In the genomic region with DNA sequence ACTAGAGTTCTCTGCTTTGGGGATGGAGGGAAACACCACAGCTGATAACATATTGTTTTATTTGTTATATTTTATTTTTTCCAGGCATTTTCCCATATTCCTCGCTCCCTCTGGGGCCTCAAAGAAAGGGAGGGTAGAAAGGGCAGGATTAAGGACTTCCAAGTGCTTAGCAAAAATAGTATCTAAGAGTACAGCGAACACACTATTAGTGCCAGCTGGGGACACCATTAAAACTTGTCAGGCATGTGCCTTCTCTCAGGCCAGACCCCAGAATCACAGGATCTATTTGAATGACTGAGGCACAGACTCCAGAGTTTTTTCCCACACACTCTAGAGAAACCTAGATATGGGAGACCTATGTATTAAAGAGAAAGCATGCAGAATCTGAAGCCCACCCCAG, we compare ENCODE assay signal across 31 cellular contexts.
"Had no signal": no experiment of that assay in that cellular context is flagged by ENCODE, and none has a peak within 500 bp of the region (broad histone marks: within the 10 kb centered on the region; RNA-seq: fewer than 3 reads in every experiment).

No MANE protein-coding gene starts in this region.

- H3K27me3 ChIP-seq: adrenal gland, ascending aorta, body of pancreas, brain microvascular endothelial cell, breast epithelium, cardiac muscle cell had no signal

- H3K27ac ChIP-seq: adrenal gland, ascending aorta, body of pancreas, brain microvascular endothelial cell, breast epithelium, cardiac muscle cell had no signal

- H3K4me3 ChIP-seq: adrenal gland, ascending aorta, body of pancreas, breast epithelium, cardiac muscle cell had no signal

- DNase-seq: activated effector memory CD4-positive, alpha-beta T cell treated with anti-CD3 and anti-CD28 coated beads, Interleukin-2, amount 50 U/mL, for 16 hours; activated effector memory CD4-positive, alpha-beta T cell treated with Interleukin-2 at 50 U/mL for 16 hours; activated gamma-delta T cell; activated gamma-delta T cell treated with Interleukin-2 at 50 U/mL for 16 hours; activated naive CD4-positive, alpha-beta T cell; activated naive CD4-positive, alpha-beta T cell treated with anti-CD3 and anti-CD28 coated beads for 36 hours; activated naive CD4-positive, alpha-beta T cell treated with anti-CD3 and anti-CD28 coated beads, Interleukin-2, amount 10 ng/mL, durations not matched to agents 7 days and 5 days; activated naive CD4-positive, alpha-beta T cell treated with anti-CD3 and anti-CD28 coated beads, Interleukin-2, amount 50 U/mL, for 16 hours; activated naive CD4-positive, alpha-beta T cell treated with Interleukin-2 at 50 U/mL for 16 hours; activated naive CD8-positive, alpha-beta T cell treated with anti-CD3 and anti-CD28 coated beads for 36 hours; activated naive CD8-positive, alpha-beta T cell treated with anti-CD3 and anti-CD28 coated beads, Interleukin-2, amount 10 ng/mL, durations not matched to agents 7 days and 5 days; activated naive CD8-positive, alpha-beta T cell treated with anti-CD3 and anti-CD28 coated beads, Interleukin-2, amount 50 U/mL, for 24 hours; activated T-cell treated with anti-CD3 and anti-CD28 coated beads, Interleukin-2, amount 50 U/mL, for 1 hour; activated T-cell treated with anti-CD3 and anti-CD28 coated beads, Interleukin-2, amount 50 U/mL, for 24 hours; activated T-cell treated with anti-CD3 and anti-CD28 coated beads, Interleukin-2, amount 50 U/mL, for 4 hours; activated T-cell treated with anti-CD3 and anti-CD28 coated beads, Interleukin-2, amount 50 U/mL, for 48 hours; activated T-cell treated with anti-CD3 and anti-CD28 coated beads, Interleukin-2, amount 50 U/mL, for 72 hours; adrenal gland; amniotic stem cell; amygdala; anterior cingulate cortex; body of pancreas; brain microvascular endothelial cell; caudate nucleus; central memory CD4-positive, alpha-beta T cell; cerebellar nuclear complex had no signal

- H3K9me3 ChIP-seq: adrenal gland, ascending aorta, body of pancreas, breast epithelium had no signal

- H3K4me1 ChIP-seq: ascending aorta, body of pancreas, breast epithelium had no signal

- ATAC-seq: activated naive CD4-positive, alpha-beta T cell treated with anti-CD3 and anti-CD28 coated beads, Interleukin-2, amount 50 U/mL, for 72 hours; activated naive CD8-positive, alpha-beta T cell treated with anti-CD3 and anti-CD28 coated beads, Interleukin-2, amount 50 U/mL, for 24 hours; activated T-cell treated with anti-CD3 and anti-CD28 coated beads, Interleukin-2, amount 50 U/mL, for 4 hours; activated T-cell treated with anti-CD3 and anti-CD28 coated beads, Interleukin-2, amount 50 U/mL, for 72 hours; activated T-helper 17 cell treated with anti-CD3 and anti-CD28 coated beads, Interleukin-2, amount 50 U/mL, for 72 hours; body of pancreas had no signal
